ENCODE assay signal across 22 cellular contexts in the genomic region with DNA sequence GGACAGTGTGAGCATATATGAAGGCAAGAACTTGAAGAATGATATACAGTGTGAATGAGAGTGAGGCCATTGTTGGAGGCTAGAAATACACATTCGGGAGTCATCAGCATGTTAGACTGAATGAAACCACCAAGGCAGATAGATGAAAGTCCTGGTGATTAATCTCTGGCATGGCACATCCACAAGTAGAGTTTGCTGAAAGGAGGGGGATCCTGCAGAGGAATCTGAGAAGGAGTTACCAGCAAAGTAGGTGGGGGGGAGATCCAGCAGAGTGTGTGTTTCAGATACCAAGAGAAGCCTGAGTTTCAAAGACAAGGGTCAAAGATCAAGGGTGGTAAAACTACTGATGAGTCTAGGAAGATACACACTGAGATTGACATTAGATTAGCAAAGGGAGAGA.
"Had no signal": no experiment of that assay in that cellular context is flagged by ENCODE, and none has a peak within 500 bp of the region (broad histone marks: within the 10 kb centered on the region; RNA-seq: fewer than 3 reads in every experiment).

No MANE protein-coding gene starts in this region.

- H3K36me3 Mint-ChIP-seq: activated CD4-positive, alpha-beta memory T cell treated with anti-CD3 and anti-CD28 coated beads for 36 hours; activated CD8-positive, alpha-beta memory T cell treated with anti-CD3 and anti-CD28 coated beads, Interleukin-2, amount 10 ng/mL, durations not matched to agents 7 days and 5 days; mesothelial cell of epicardium; naive thymus-derived CD8-positive, alpha-beta T cell had no signal

- H3K4me3 Mint-ChIP-seq: activated CD4-positive, alpha-beta memory T cell treated with anti-CD3 and anti-CD28 coated beads for 36 hours; activated CD8-positive, alpha-beta memory T cell treated with anti-CD3 and anti-CD28 coated beads, Interleukin-2, amount 10 ng/mL, durations not matched to agents 7 days and 5 days; endodermal cell; mesothelial cell of epicardium; naive thymus-derived CD8-positive, alpha-beta T cell had no signal

- H3K9me3 Mint-ChIP-seq: activated CD4-positive, alpha-beta memory T cell treated with anti-CD3 and anti-CD28 coated beads for 36 hours; endodermal cell; naive thymus-derived CD8-positive, alpha-beta T cell had no signal

- H3K27me3 ChIP-seq: esophagus squamous epithelium, gastroesophageal sphincter, neutrophil, ovary, transverse colon had no signal

- H3K27ac Mint-ChIP-seq: activated CD4-positive, alpha-beta memory T cell treated with anti-CD3 and anti-CD28 coated beads for 36 hours; activated CD8-positive, alpha-beta memory T cell treated with anti-CD3 and anti-CD28 coated beads, Interleukin-2, amount 10 ng/mL, durations not matched to agents 7 days and 5 days; endodermal cell; mesothelial cell of epicardium had no signal

- H3K4me3 ChIP-seq: coronary artery, esophagus squamous epithelium, gastroesophageal sphincter, left ventricle myocardium inferior, ovary, psoas muscle, transverse colon had no signal

- H3K9me3 ChIP-seq: esophagus squamous epithelium, gastroesophageal sphincter, left ventricle myocardium inferior, neutrophil, ovary, psoas muscle, transverse colon had no signal

- ATAC-seq: activated CD8-positive, alpha-beta memory T cell treated with anti-CD3 and anti-CD28 coated beads, Interleukin-2, amount 10 ng/mL, durations not matched to agents 7 days and 5 days; gastroesophageal sphincter; naive thymus-derived CD8-positive, alpha-beta T cell; psoas muscle; right cardiac atrium had no signal

- H3K36me3 ChIP-seq: esophagus squamous epithelium, gastroesophageal sphincter, left ventricle myocardium inferior, neutrophil, ovary, transverse colon had no signal

- H3K4me1 Mint-ChIP-seq: activated CD8-positive, alpha-beta memory T cell treated with anti-CD3 and anti-CD28 coated beads, Interleukin-2, amount 10 ng/mL, durations not matched to agents 7 days and 5 days had no signal

- H3K4me1 ChIP-seq: esophagus squamous epithelium, gastroesophageal sphincter, psoas muscle, transverse colon had no signal

- H3K27me3 Mint-ChIP-seq: activated CD4-positive, alpha-beta memory T cell treated with anti-CD3 and anti-CD28 coated beads for 36 hours; activated CD8-positive, alpha-beta memory T cell treated with anti-CD3 and anti-CD28 coated beads, Interleukin-2, amount 10 ng/mL, durations not matched to agents 7 days and 5 days had no signal

- H3K27ac ChIP-seq: coronary artery, esophagus squamous epithelium, gastroesophageal sphincter, neutrophil, ovary, psoas muscle, transverse colon had no signal

- DNase-seq: activated CD4-positive, alpha-beta memory T cell treated with anti-CD3 and anti-CD28 coated beads for 36 hours; activated CD8-positive, alpha-beta memory T cell treated with anti-CD3 and anti-CD28 coated beads, Interleukin-2, amount 10 ng/mL, durations not matched to agents 7 days and 5 days; activated T-cell treated with anti-CD3 and anti-CD28 coated beads for 4 hours; amygdala; cerebellar nuclear complex; endodermal cell; esophagus squamous epithelium; head of caudate nucleus; left ventricle myocardium inferior; naive thymus-derived CD8-positive, alpha-beta T cell; ovary; psoas muscle; right cardiac atrium; stimulated activated CD4-positive, alpha-beta T cell treated with anti-CD3 and anti-CD28 coated beads, Interleukin-12 subunit alpha, Interleukin-12 subunit beta, amount 100 ng/mL, for 4 hours; stimulated activated CD4-positive, alpha-beta T cell treated with anti-CD3 and anti-CD28 coated beads, Interleukin-1b, Interleukin-23, amount 100 ng/mL, for 48 hours; T-helper 1 cell; T-helper 9 cell; transverse colon had no signal
